ENCODE assay signal across 1 cellular context in genomic region chr15:88048759-88049158, GRCh38.
TF ChIP-seq lines count a peak whose summit lies in the region.

No MANE protein-coding gene starts in this region.

TF ChIP-seq in K562, 482 proteins besides CTCF, POLR2A, EP300 and RAD21 (continued from another document):
- TF ChIP-seq ETV6 (IDR thresholded peaks at IDR 0.05; ENCODE audit: borderline replicate concordance in 1 of 2, low read depth in 2 of 2, low read length in 1 of 2) (no peak), ETV6 (CRISPR knock-in tag; IDR thresholded peaks at IDR 0.05; ENCODE audit: borderline replicate concordance) (no peak), SNRNP70 (optimal IDR thresholded peaks at IDR 0.05; ENCODE audit: low read depth, low read length) (no peak), THRB (CRISPR knock-in tag; conservative IDR thresholded peaks at IDR 0.05) (no peak), TEAD1 (CRISPR knock-in tag; IDR thresholded peaks at IDR 0.05) (no peak), DLX4 (CRISPR knock-in tag; IDR thresholded peaks at IDR 0.05) (no peak), CBFB (CRISPR knock-in tag; IDR thresholded peaks at IDR 0.05) (no peak), E2F4 (CRISPR knock-in tag; IDR thresholded peaks at IDR 0.05; ENCODE audit: low read depth) (no peak), ZNF282 (CRISPR knock-in tag; IDR thresholded peaks at IDR 0.05) (no peak), ZFPM2 (CRISPR knock-in tag; IDR thresholded peaks at IDR 0.05) (no peak), BHLHE40 (IDR thresholded peaks at IDR 0.05; ENCODE audit: low read length) (no peak), BDP1 (IDR thresholded peaks at IDR 0.05; ENCODE audit: insufficient read depth, insufficient read length) (no peak), HDGF (IDR thresholded peaks at IDR 0.05) (no peak), ATF7 (IDR thresholded peaks at IDR 0.05) (no peak)
